12 cellular contexts compared by ENCODE assay signal in genomic region chr7:149144996-149145850, GRCh38. TPM values are rescaled to one million over a fixed set of nuclear protein-coding genes. Genes with fewer than 3 reads are reported as not detected.
DNase-seq lines count a peak whose midpoint lies in the region; ATAC-seq, FAIRE-seq and TF ChIP-seq lines count a peak whose summit lies in the region.
"Had no signal": no experiment of that assay in that cellular context is flagged by ENCODE, and none has a peak within 500 bp of the region (broad histone marks: within the 10 kb centered on the region; RNA-seq: fewer than 3 reads in every experiment).

No MANE protein-coding gene starts in this region.

- H3K56ac ChIP-seq in IMR-90 (ENCODE audit: extremely low read depth, insufficient read depth, low read length): no peak overlapping the region

- H2BK20ac ChIP-seq in IMR-90 (ENCODE audit: low read depth, low read length): no peak overlapping the region

- H3K23ac ChIP-seq in IMR-90 (ENCODE audit: low read depth, low read length): peak overlapping the region; percentile 33; the same call in 1 of the 2 replicates

- peak overlapping the region in 1 of 2 experiments; percentile 56; a peak in 1 of 4 replicates for H4K8ac ChIP-seq in IMR-90 (ENCODE audit: low read depth in 2 of 2, low read length in 2 of 2)

- H4K20me1 ChIP-seq in IMR-90 (ENCODE audit: insufficient read depth, low read length): peaks cover 10% of the 10 kb centered on the region
- H4K20me1 ChIP-seq in GM12878 (ENCODE audit: control insufficient read depth, insufficient read depth): no peaks in the 10 kb centered on the region

- H3K9me3 Mint-ChIP-seq in naive thymus-derived CD8-positive, alpha-beta T cell: no peaks in the 10 kb centered on the region

- WGBS in IMR-90 (ENCODE audit: extremely low coverage in 2 of 2, insufficient read length in 1 of 2), 2 experiments: no CpG with 5 or more reads among the region's 8 CpGs
- 34% methylated on average over 8 of the region's 8 CpGs for WGBS in GM12878 (ENCODE audit: insufficient coverage, insufficient replicate concordance, low lambda C conversion rate, missing lambda C conversion rate)

- intact Hi-C loops in IMR-90 (cut with micrococcal nuclease): no loop called here
- intact Hi-C loops in GM12878 (cut with micrococcal nuclease; ENCODE audit: unreplicated experiment): loop anchor here (5.0 to 10.0 kb wide), 3 partner anchors 92 to 477 kb away; partner anchors contain the start of gene ZNF212

- no peak for TF ChIP-seq EP300 in GM12878 (IDR thresholded peaks at IDR 0.05; ENCODE audit: borderline replicate concordance in 1 of 2, control insufficient read depth in 1 of 2, low read depth in 2 of 2, low read length in 2 of 2)

- in situ Hi-C loops in IMR-90 (cut with MboI; ENCODE audit: low sequenced_read_pairs) (no loop called here), GM12878 (cut with MboI) (no loop called here)

- no peak overlapping the region for H2AK5ac ChIP-seq in IMR-90 (ENCODE audit: low read depth, low read length)

- no peak overlapping the region for H3K18ac ChIP-seq in IMR-90 (ENCODE audit: low read depth, low read length)

- H3K9me3 ChIP-seq in IMR-90 (ENCODE audit: control insufficient read depth, insufficient read depth, low read length): no peaks in the 10 kb centered on the region
- no peaks in the 10 kb centered on the region for H3K9me3 ChIP-seq in GM12878 (replicated peaks; ENCODE audit: control insufficient read depth, insufficient read depth, low read length)

- 0 out of 2 replicates have a peak, but pooled peaks cover 2% of the 10 kb centered on the region for H3K4me1 ChIP-seq in IMR-90 (ENCODE audit: control insufficient read depth, insufficient read depth, low read length)
- H3K4me1 ChIP-seq in GM12878 (ENCODE audit: control insufficient read depth, insufficient read depth, low read length): peaks cover 5% of the 10 kb centered on the region

- peaks cover 5 to 21% of the 10 kb centered on the region in 2 experiments; a peak in 3 of 4 replicates for H3K79me1 ChIP-seq in IMR-90 (ENCODE audit: low read depth in 1 of 2, low read length in 2 of 2)

- DNase-seq in DMS53 (lab: John Stamatoyannopoulos, UW): peak; percentile 78
- no peak for DNase-seq in IMR-90
- DNase-seq in GM12878 (ENCODE audit: low read depth, low spot score): no peak
- no peak for DNase-seq in naive thymus-derived CD8-positive, alpha-beta T cell
- no peak for DNase-seq in NCI-H1417 treated with DMSO at 0.1 percent for 48 hours (lab: John Stamatoyannopoulos, UW)
- DNase-seq in AG08395 (ENCODE audit: low spot score): no peak
- DNase-seq: cerebellar nuclear complex, left cardiac atrium, NCI-H1694 treated with DMSO at 0.1 percent for 48 hours, T1000 had no signal

- no peak overlapping the region for H3K4ac ChIP-seq in IMR-90 (ENCODE audit: low read depth, low read length)

- H4K5ac ChIP-seq in IMR-90 (ENCODE audit: low read depth, low read length): no peak overlapping the region

- peaks cover 0 to 3% (median 0%) of the 10 kb centered on the region in 3 donors for H3K36me3 Mint-ChIP-seq in naive thymus-derived CD8-positive, alpha-beta T cell

- H3K27ac ChIP-seq in IMR-90 (ENCODE audit: insufficient read depth, low read length): no peak overlapping the region
- peak overlapping the region; percentile 94 for H3K27ac ChIP-seq in GM12878 (ENCODE audit: control insufficient read depth, insufficient read depth)

- H2AFZ ChIP-seq in IMR-90 (replicated peaks; ENCODE audit: low read length, poor library complexity) (no peak overlapping the region), GM12878 (ENCODE audit: control insufficient read depth, low read depth, low read length) (peak overlapping the region; percentile 58)

- H3K4me1 Mint-ChIP-seq in naive thymus-derived CD8-positive, alpha-beta T cell: peaks cover 10 to 32% (median 25%) of the 10 kb centered on the region in 4 donors

- TF ChIP-seq RAD21 in IMR-90 (IDR thresholded peaks at IDR 0.05; ENCODE audit: low read length) (no peak), GM12878 (IDR thresholded peaks at IDR 0.05; ENCODE audit: insufficient read depth, low read depth, low read length) (no peak)

- no peak overlapping the region for H2BK5ac ChIP-seq in IMR-90 (ENCODE audit: low read depth, low read length, poor library complexity, severe bottlenecking)

- TF ChIP-seq POLR2A in IMR-90 (IDR thresholded peaks at IDR 0.05; ENCODE audit: low read depth, low read length) (no peak), GM12878 (IDR thresholded peaks at IDR 0.05; ENCODE audit: low read depth, low read length) (no peak)

- H4K91ac ChIP-seq in IMR-90 (ENCODE audit: insufficient read depth, low read depth, low read length): no peak overlapping the region

- no peak overlapping the region for H2AK9ac ChIP-seq in IMR-90 (replicated peaks; ENCODE audit: low read depth, low read length, poor library complexity)

- H3K4me3 ChIP-seq in IMR-90 (ENCODE audit: insufficient read depth, low read depth, low read length) (no peak overlapping the region), GM12878 (peak overlapping the region; percentile 49)

- peaks cover 46% of the 10 kb centered on the region for H3K79me2 ChIP-seq in GM12878 (ENCODE audit: control insufficient read depth, insufficient read depth, low read length)

- H3K27me3 Mint-ChIP-seq in naive thymus-derived CD8-positive, alpha-beta T cell: no peaks in the 10 kb centered on the region

- H3K27ac Mint-ChIP-seq in naive thymus-derived CD8-positive, alpha-beta T cell: peak overlapping the region in 9 of 10 donors; percentile 36 to 89 (median 82)

- no peak overlapping the region for H3K9ac ChIP-seq in IMR-90 (ENCODE audit: low read depth, low read length)
- peak overlapping the region; percentile 82; the same call in 1 of the 2 replicates for H3K9ac ChIP-seq in GM12878 (ENCODE audit: control insufficient read depth, insufficient read depth, low read length)

- H2BK120ac ChIP-seq in IMR-90 (ENCODE audit: low read depth, low read length): no peak overlapping the region

- ATAC-seq in IMR-90 (ENCODE audit: low read depth) (no peak), GM12878 (no peak), GM19324 (IDR thresholded peaks at IDR 0.05; ENCODE audit: low FRiP score, unreplicated experiment) (no peak), HG02588 (IDR thresholded peaks at IDR 0.05; ENCODE audit: unreplicated experiment) (no peak)
- no peak for ATAC-seq in naive thymus-derived CD8-positive, alpha-beta T cell
- ATAC-seq: left cardiac atrium had no signal

- no peak for TF ChIP-seq CTCF in IMR-90 (conservative IDR thresholded peaks at IDR 0.05; ENCODE audit: low read depth, low read length)
- no peak for TF ChIP-seq CTCF in GM12878 (IDR thresholded peaks at IDR 0.05 in 2 of 3, conservative IDR thresholded peaks at IDR 0.05 in 1 of 3; ENCODE audit: control insufficient read depth in 2 of 3, extremely low read depth in 1 of 3, insufficient read depth in 1 of 3, low read depth in 3 of 3, low read length in 3 of 3)

- CTCF ChIA-PET in IMR-90 (lab: Yijun Ruan, JAX) (no interaction called here), GM12878 (lab: Yijun Ruan, JAX) (interaction anchor here (1.3 to 3.4 kb wide), 3 partner anchors 9 to 19 kb away, joined by 6 to 37 read pairs (median 6); partner anchors contain the start of gene ZNF425)

- H3K4me2 ChIP-seq in IMR-90 (ENCODE audit: low read depth, low read length) (no peak overlapping the region), GM12878 (ENCODE audit: control insufficient read depth, insufficient read depth) (peak overlapping the region; percentile 56)

- POLR2A ChIA-PET in IMR-90 (lab: Charles Lee; ENCODE audit: unreplicated experiment) (no interaction called here), GM12878 (lab: Charles Lee) (interaction anchor here (1.3 to 3.0 kb wide), 4 partner anchors 14 to 116 kb away, joined by 4 to 31 read pairs (median 15); partner anchors contain the start of genes ZNF282, ZNF425 and ZNF783)
- POLR2A ChIA-PET in naive thymus-derived CD8-positive, alpha-beta T cell (lab: Charles Lee): interaction anchor here (4.8 kb wide), 1 partner anchor 19 kb away, joined by 98 read pairs; the partner anchor contains the start of gene ZNF425

- no peak overlapping the region for H2BK15ac ChIP-seq in IMR-90 (ENCODE audit: low read depth, low read length)

- H3K4me3 Mint-ChIP-seq in naive thymus-derived CD8-positive, alpha-beta T cell: peak overlapping the region; percentile 40 to 89 (median 66)

- dilution Hi-C loops in IMR-90 (cut with HindIII; ENCODE audit: low sequenced_read_pairs, unreplicated experiment): no loop called here

- H3K9me1 ChIP-seq in IMR-90 (ENCODE audit: insufficient read depth, low read length): peaks cover 8% of the 10 kb centered on the region; the same call in 1 of the 2 replicates

- RAD21 ChIA-PET in GM12878 (lab: Charles Lee; ENCODE audit: unreplicated experiment): interaction anchor here (0.6 to 2.2 kb wide), 2 partner anchors 50 to 115 kb away, joined by 3 to 15 read pairs; partner anchors contain the start of gene ZNF282

- peak; percentile 27 for FAIRE-seq in GM12878 (lab: Jason Lieb, UNC)

- no peak overlapping the region for H3K14ac ChIP-seq in IMR-90 (replicated peaks; ENCODE audit: low read depth, low read length)

- no peaks in the 10 kb centered on the region for H3K36me3 ChIP-seq in IMR-90 (ENCODE audit: control insufficient read depth, insufficient read depth, low read length)
- no peaks in the 10 kb centered on the region for H3K36me3 ChIP-seq in GM12878 (ENCODE audit: control insufficient read depth in 2 of 2, insufficient read depth in 2 of 2, low read length in 1 of 2)

- BruUV-seq in IMR-90 (replicated peaks; lab: Mats Ljungman, UMichigan): no TSS peak
- TSS peak; percentile 55 for BruUV-seq in GM12878 (replicated peaks; lab: Mats Ljungman, UMichigan)

- SMC1A ChIA-PET in GM12878 (lab: Charles Lee; ENCODE audit: uncharacterized antibody, unreplicated experiment): interaction anchor here (1.3 kb wide), 1 partner anchor 19 kb away, joined by 4 read pairs; the partner anchor contains the start of gene ZNF425

- H3K27me3 ChIP-seq in IMR-90 (ENCODE audit: control insufficient read depth, insufficient read depth, low read length) (no peaks in the 10 kb centered on the region), GM12878 (replicated peaks in 1 of 2; ENCODE audit: control insufficient read depth in 2 of 2, insufficient read depth in 2 of 2, low read length in 1 of 2) (no peaks in the 10 kb centered on the region)

RNA-seq across cellular contexts. Expression of gene ZNF398, which starts 2.0 kb away (rescaled TPM):
- 7.9 and 9.2 TPM in 2 replicates for total RNA-seq in IMR-90 (2012; rRNA removed)
- polyA plus RNA-seq in IMR-90 (2012; rRNA removed): 5.7 and 6.2 TPM in 2 replicates
- polyA plus RNA-seq in IMR-90 (2012; cell fraction: cytosol; rRNA removed): 2.6 and 4.4 TPM in 2 replicates
- 5.3 and 10.5 TPM in 2 replicates for polyA plus RNA-seq in IMR-90 (2012; cell fraction: nucleus; rRNA removed; ENCODE audit: low replicate concordance)
- total RNA-seq in GM12878 (2013; cell fraction: nucleolus; rRNA removed): 18.3 and 23.5 TPM in 2 replicates
- 9.8 and 13.6 TPM in 2 replicates for total RNA-seq in GM12878 (2014; rRNA removed)
- total RNA-seq in GM12878 (2014; rRNA removed; fragmentation: Illumina TruSeq; extraction: Trizol): 9.3 and 9.5 TPM in 2 replicates
- total RNA-seq in GM12878 (2021): 12.9 and 15.3 TPM in 2 replicates
- polyA plus RNA-seq in GM12878 (2011; ENCODE audit: low read depth): 3.9 TPM
- 4.1 and 8.1 TPM in 2 replicates for polyA plus RNA-seq in GM12878 (2011; rRNA removed)
- polyA plus RNA-seq in GM12878 (2011; cell fraction: cytosol; rRNA removed): 7.9 and 9.8 TPM in 2 replicates
- 12.4 and 12.9 TPM in 2 replicates for polyA plus RNA-seq in GM12878 (2011; cell fraction: nucleus; rRNA removed)
- polyA plus RNA-seq in GM12878 (2012): 4.8 TPM in 2 replicates
- 8.3 and 10.4 TPM in 2 replicates for polyA plus RNA-seq in GM12878 (2014; fragmentation: Illumina TruSeq; extraction: Trizol)
- polyA plus RNA-seq in GM12878 (2014; fragmentation: Nextera tagmentation; extraction: Ambion mirVana): 1 to 10 TPM; 2.3 to 2.5 TPM
- polyA plus RNA-seq in GM12878 (2014; rRNA removed): 7.8 and 9.3 TPM in 2 replicates
- 10 to 100 TPM; 10.6 to 10.9 TPM for polyA plus RNA-seq in GM12878 (2016; fragmentation: Nextera tagmentation; extraction: Ambion mirVana)
- polyA minus RNA-seq in GM12878 (2011; rRNA and poly(A)+ RNA removed): 20.1 and 23.0 TPM in 2 replicates
- 6.5 TPM in 2 replicates for polyA minus RNA-seq in GM12878 (2011; cell fraction: cytosol; rRNA and poly(A)+ RNA removed)
- 9.1 and 18.6 TPM in 2 replicates for polyA minus RNA-seq in GM12878 (2011; cell fraction: nucleus; rRNA and poly(A)+ RNA removed)
- 10 to 100 TPM; 25.7 to 29.0 TPM for total RNA-seq in naive thymus-derived CD8-positive, alpha-beta T cell
- polyA plus RNA-seq in naive thymus-derived CD8-positive, alpha-beta T cell: 1 to 10 TPM; 6.9 to 9.7 (median 7.6) TPM

RNA-seq across cellular contexts. Expression of gene ZNF425, which starts 19.1 kb away (rescaled TPM):
- 2.3 and 2.8 TPM in 2 replicates for total RNA-seq in IMR-90 (2012; rRNA removed)
- 1.2 TPM in 2 replicates for polyA plus RNA-seq in IMR-90 (2012; rRNA removed)
- 0.48 and 0.75 TPM in 2 replicates for polyA plus RNA-seq in IMR-90 (2012; cell fraction: cytosol; rRNA removed)
- 0.92 and 0.94 TPM in 2 replicates for polyA plus RNA-seq in IMR-90 (2012; cell fraction: nucleus; rRNA removed; ENCODE audit: low replicate concordance)
- total RNA-seq in GM12878 (2013; cell fraction: nucleolus; rRNA removed): 0.84 and 0.95 TPM in 2 replicates
- 0.79 and 1.0 TPM in 2 replicates for total RNA-seq in GM12878 (2014; rRNA removed)
- total RNA-seq in GM12878 (2014; rRNA removed; fragmentation: Illumina TruSeq; extraction: Trizol): 0.88 and 1.2 TPM in 2 replicates
- 0.69 and 1.6 TPM in 2 replicates for total RNA-seq in GM12878 (2021)
- 0.21 TPM for polyA plus RNA-seq in GM12878 (2011; ENCODE audit: low read depth)
- polyA plus RNA-seq in GM12878 (2011; rRNA removed): 0.53 and 0.95 TPM in 2 replicates
- 0.53 and 0.66 TPM in 2 replicates for polyA plus RNA-seq in GM12878 (2011; cell fraction: cytosol; rRNA removed)
- polyA plus RNA-seq in GM12878 (2011; cell fraction: nucleus; rRNA removed): 0.40 and 0.53 TPM in 2 replicates
- 0.39 and 0.59 TPM in 2 replicates for polyA plus RNA-seq in GM12878 (2012)
- polyA plus RNA-seq in GM12878 (2014; fragmentation: Illumina TruSeq; extraction: Trizol): 0.25 and 1.0 TPM in 2 replicates
- polyA plus RNA-seq in GM12878 (2014; fragmentation: Nextera tagmentation; extraction: Ambion mirVana): under 1 TPM; 0.19 to 0.20 TPM
- polyA plus RNA-seq in GM12878 (2014; rRNA removed): 0.41 and 0.99 TPM in 2 replicates
- polyA plus RNA-seq in GM12878 (2016; fragmentation: Nextera tagmentation; extraction: Ambion mirVana): 1 to 10 TPM; 1.8 TPM
- polyA minus RNA-seq in GM12878 (2011; rRNA and poly(A)+ RNA removed): 0.73 and 1.0 TPM in 2 replicates
- not detected in 2 replicates for polyA minus RNA-seq in GM12878 (2011; cell fraction: cytosol; rRNA and poly(A)+ RNA removed)
- 0.48 TPM in 2 replicates for polyA minus RNA-seq in GM12878 (2011; cell fraction: nucleus; rRNA and poly(A)+ RNA removed)
- total RNA-seq in naive thymus-derived CD8-positive, alpha-beta T cell: 1 to 10 TPM; 2.7 to 3.8 TPM
- polyA plus RNA-seq in naive thymus-derived CD8-positive, alpha-beta T cell: 1 to 10 TPM in 2 of 3 donors, under 1 TPM in 1; 0.65 to 1.8 (median 1.0) TPM

RNA-seq across cellular contexts. Expression of gene ZNF282, which starts 50.1 kb away (rescaled TPM):
- total RNA-seq in IMR-90 (2012; rRNA removed) (6.7 and 7.2 TPM in 2 replicates), GM12878 (2014; rRNA removed) (14.2 and 15.2 TPM in 2 replicates), GM12878 (2014; rRNA removed; fragmentation: Illumina TruSeq; extraction: Trizol) (8.3 and 8.4 TPM in 2 replicates), GM12878 (2021) (28.4 and 30.9 TPM in 2 replicates)
- polyA plus RNA-seq in IMR-90 (2012; rRNA removed) (11.9 and 13.6 TPM in 2 replicates), GM12878 (2011; rRNA removed) (6.5 and 14.3 TPM in 2 replicates), GM12878 (2014; fragmentation: Illumina TruSeq; extraction: Trizol) (2.7 and 7.8 TPM in 2 replicates), GM12878 (2014; fragmentation: Nextera tagmentation; extraction: Ambion mirVana) (under 1 TPM; 0.35 to 0.84 TPM), GM12878 (2014; rRNA removed) (18.2 and 28.3 TPM in 2 replicates), GM12878 (2016; fragmentation: Nextera tagmentation; extraction: Ambion mirVana) (1 to 10 TPM; 2.2 to 2.5 TPM)
- polyA plus RNA-seq in IMR-90 (2012; cell fraction: cytosol; rRNA removed): 7.9 and 11.3 TPM in 2 replicates
- polyA plus RNA-seq in IMR-90 (2012; cell fraction: nucleus; rRNA removed; ENCODE audit: low replicate concordance): 17.8 and 29.7 TPM in 2 replicates
- total RNA-seq in GM12878 (2013; cell fraction: nucleolus; rRNA removed): 29.0 and 61.3 TPM in 2 replicates
- 3.8 TPM for polyA plus RNA-seq in GM12878 (2011; ENCODE audit: low read depth)
- 11.9 and 17.1 TPM in 2 replicates for polyA plus RNA-seq in GM12878 (2011; cell fraction: cytosol; rRNA removed)
- polyA plus RNA-seq in GM12878 (2011; cell fraction: nucleus; rRNA removed): 22.0 and 28.1 TPM in 2 replicates
- polyA plus RNA-seq in GM12878 (2012): 10.7 and 12.8 TPM in 2 replicates
- polyA minus RNA-seq in GM12878 (2011; rRNA and poly(A)+ RNA removed): 8.1 and 18.7 TPM in 2 replicates
- polyA minus RNA-seq in GM12878 (2011; cell fraction: cytosol; rRNA and poly(A)+ RNA removed): 10.2 and 11.0 TPM in 2 replicates
- polyA minus RNA-seq in GM12878 (2011; cell fraction: nucleus; rRNA and poly(A)+ RNA removed): 16.7 and 17.4 TPM in 2 replicates
- total RNA-seq in naive thymus-derived CD8-positive, alpha-beta T cell: 10 to 100 TPM; 19.1 to 19.5 TPM
- 1 to 10 TPM in 1 of 3 donors, under 1 TPM in 2; 0.66 to 1.1 (median 0.90) TPM for polyA plus RNA-seq in naive thymus-derived CD8-positive, alpha-beta T cell

RNA-seq across cellular contexts. Expression of gene ZNF786, which starts 54.7 kb away (rescaled TPM):
- total RNA-seq in IMR-90 (2012; rRNA removed) (5.8 and 7.3 TPM in 2 replicates), GM12878 (2014; rRNA removed) (4.8 and 6.3 TPM in 2 replicates), GM12878 (2014; rRNA removed; fragmentation: Illumina TruSeq; extraction: Trizol) (3.7 and 4.1 TPM in 2 replicates), GM12878 (2021) (5.8 and 6.4 TPM in 2 replicates)
- polyA plus RNA-seq in IMR-90 (2012; rRNA removed) (2.6 and 2.8 TPM in 2 replicates), GM12878 (2011; rRNA removed) (1.6 and 1.8 TPM in 2 replicates), GM12878 (2014; fragmentation: Illumina TruSeq; extraction: Trizol) (2.0 and 2.9 TPM in 2 replicates), GM12878 (2014; fragmentation: Nextera tagmentation; extraction: Ambion mirVana) (under 1 TPM; 0.47 to 0.86 TPM), GM12878 (2014; rRNA removed) (3.7 and 4.4 TPM in 2 replicates), GM12878 (2016; fragmentation: Nextera tagmentation; extraction: Ambion mirVana) (1 to 10 TPM; 4.9 to 7.0 TPM)
- polyA plus RNA-seq in IMR-90 (2012; cell fraction: cytosol; rRNA removed): 1.0 and 2.1 TPM in 2 replicates
- polyA plus RNA-seq in IMR-90 (2012; cell fraction: nucleus; rRNA removed; ENCODE audit: low replicate concordance): 3.6 and 5.9 TPM in 2 replicates
- total RNA-seq in GM12878 (2013; cell fraction: nucleolus; rRNA removed): 8.3 and 9.4 TPM in 2 replicates
- polyA plus RNA-seq in GM12878 (2011; ENCODE audit: low read depth): 1.2 TPM
- polyA plus RNA-seq in GM12878 (2011; cell fraction: cytosol; rRNA removed): 1.9 and 3.2 TPM in 2 replicates
- 2.5 and 4.3 TPM in 2 replicates for polyA plus RNA-seq in GM12878 (2011; cell fraction: nucleus; rRNA removed)
- polyA plus RNA-seq in GM12878 (2012): 2.5 and 3.0 TPM in 2 replicates
- polyA minus RNA-seq in GM12878 (2011; rRNA and poly(A)+ RNA removed): 4.3 and 8.3 TPM in 2 replicates
- 2.1 and 2.3 TPM in 2 replicates for polyA minus RNA-seq in GM12878 (2011; cell fraction: cytosol; rRNA and poly(A)+ RNA removed)
- 2.3 and 5.0 TPM in 2 replicates for polyA minus RNA-seq in GM12878 (2011; cell fraction: nucleus; rRNA and poly(A)+ RNA removed)
- total RNA-seq in naive thymus-derived CD8-positive, alpha-beta T cell: 10 to 100 TPM; 16.3 to 17.6 TPM
- polyA plus RNA-seq in naive thymus-derived CD8-positive, alpha-beta T cell: 10 to 100 TPM in 1 of 3 donors, 1 to 10 TPM in 2; 5.9 to 18.4 (median 8.8) TPM
